8 cellular contexts compared by ENCODE assay signal in genomic region chr10:101060951-101061813, GRCh38. TPM values are rescaled to one million over a fixed set of nuclear protein-coding genes. Genes with fewer than 3 reads are reported as not detected.
DNase-seq lines count a peak whose midpoint lies in the region; ATAC-seq and TF ChIP-seq lines count a peak whose summit lies in the region.

No MANE protein-coding gene starts in this region.

- DNase-seq in activated T-cell treated with anti-CD3 and anti-CD28 coated beads for 24 hours (ENCODE audit: low read depth) (peak; percentile 86), NCI-H1436 treated with DMSO at 0.1 percent for 48 hours (lab: John Stamatoyannopoulos, UW) (peak; percentile 89), T47D (ENCODE audit: low read depth in 1 of 2, low spot score in 1 of 2) (peak; percentile 97 to 98), iPS-NIHi7 (ENCODE audit: extremely low spot score) (peak; percentile 93), smooth muscle cell (lab: John Stamatoyannopoulos, UW; ENCODE audit: unreplicated experiment) (peak; percentile 94)
- no peak for DNase-seq in activated T-cell treated with anti-CD3 and anti-CD28 coated beads, Interleukin-2, amount 50 U/mL, for 1 hour
- peak; percentile 90 for DNase-seq in T-helper 2 cell treated with Interferon-gamma antibody and Interleukin-4, amounts not matched to agents 5 μg/mL and 100 μg/mL, for 36 hours (ENCODE audit: low spot score)

- no peaks in the 10 kb centered on the region for H3K27me3 ChIP-seq in smooth muscle cell (ENCODE audit: low read depth)

- in situ Hi-C loops in T47D (cut with HindIII; ENCODE audit: low pct_unique_long_range_greater_than_20kb, low sequenced_read_pairs), result no loop called here

- peak overlapping the region; percentile 91 for H3K4me2 ChIP-seq in smooth muscle cell

- no peaks in the 10 kb centered on the region for H4K20me1 ChIP-seq in smooth muscle cell (ENCODE audit: low read depth)

- H3K36me3 Mint-ChIP-seq in T-helper 2 cell treated with Interferon-gamma antibody and Interleukin-4, amounts not matched to agents 5 μg/mL and 100 μg/mL, for 36 hours (ENCODE audit: low read depth), result peaks cover 16% of the 10 kb centered on the region

- H3K27me3 Mint-ChIP-seq in T-helper 2 cell treated with Interferon-gamma antibody and Interleukin-4, amounts not matched to agents 5 μg/mL and 100 μg/mL, for 36 hours (ENCODE audit: low read depth), result peaks cover 38% of the 10 kb centered on the region

- peak overlapping the region; percentile 88 for H3K27ac ChIP-seq in smooth muscle cell (ENCODE audit: low read depth)

- H3K36me3 ChIP-seq in smooth muscle cell (ENCODE audit: low read depth), result no peaks in the 10 kb centered on the region

- peak overlapping the region; percentile 90 for H2AFZ ChIP-seq in smooth muscle cell (ENCODE audit: low read depth)

- no peak for TF ChIP-seq CTCF in smooth muscle cell (IDR thresholded peaks at IDR 0.05; ENCODE audit: borderline replicate concordance, insufficient read depth, poor library complexity, severe bottlenecking)

- H3K4me1 Mint-ChIP-seq in T-helper 2 cell treated with Interferon-gamma antibody and Interleukin-4, amounts not matched to agents 5 μg/mL and 100 μg/mL, for 36 hours (ENCODE audit: low read depth), result peaks cover 39% of the 10 kb centered on the region

- peak overlapping the region; percentile 97 for H3K4me3 Mint-ChIP-seq in T-helper 2 cell treated with Interferon-gamma antibody and Interleukin-4, amounts not matched to agents 5 μg/mL and 100 μg/mL, for 36 hours

- no peaks in the 10 kb centered on the region for H3K9me3 Mint-ChIP-seq in T-helper 2 cell treated with Interferon-gamma antibody and Interleukin-4, amounts not matched to agents 5 μg/mL and 100 μg/mL, for 36 hours

- H3K9me3 ChIP-seq in smooth muscle cell (replicated peaks; ENCODE audit: low read depth), result no peaks in the 10 kb centered on the region

- WGBS in smooth muscle cell (ENCODE audit: low lambda C conversion rate), result 2% methylated on average over 68 of the region's 76 CpGs

- peak overlapping the region; percentile 92 for H3K9ac ChIP-seq in smooth muscle cell (ENCODE audit: low read depth)

- H3K79me2 ChIP-seq in smooth muscle cell (ENCODE audit: low read depth), result no peaks in the 10 kb centered on the region

- peaks cover 33% of the 10 kb centered on the region for H3K4me1 ChIP-seq in smooth muscle cell (ENCODE audit: low read depth)

- peak overlapping the region; percentile 76 for H3K4me3 ChIP-seq in smooth muscle cell

- peak overlapping the region; percentile 89 for H3K27ac Mint-ChIP-seq in T-helper 2 cell treated with Interferon-gamma antibody and Interleukin-4, amounts not matched to agents 5 μg/mL and 100 μg/mL, for 36 hours

- peak; percentile 60 for ATAC-seq in HG02840 (IDR thresholded peaks at IDR 0.05; ENCODE audit: low FRiP score, unreplicated experiment)

- peaks cover 21% of the 10 kb centered on the region for H3F3A ChIP-seq in smooth muscle cell (ENCODE audit: low read depth)

RNA-seq across cellular contexts. Expression of gene KAZALD1, which starts 0.6 kb away (rescaled TPM):
- 11.5 and 13.1 TPM in 2 replicates for total RNA-seq in smooth muscle cell
- polyA plus RNA-seq in smooth muscle cell, result 20.3 and 20.4 TPM in 2 replicates

RNA-seq across cellular contexts. Expression of gene SFXN3, which starts 30.1 kb away (rescaled TPM):
- total RNA-seq in smooth muscle cell, result 79.1 and 86.9 TPM in 2 replicates
- polyA plus RNA-seq in smooth muscle cell, result 92.1 and 120 TPM in 2 replicates

RNA-seq across cellular contexts. Expression of gene PDZD7, which starts 30.3 kb away (rescaled TPM):
- total RNA-seq in smooth muscle cell, result 2.0 and 4.5 TPM in 2 replicates
- polyA plus RNA-seq in smooth muscle cell, result 0.93 and 4.2 TPM in 2 replicates
